ENCODE assay signal across 13 cellular contexts in genomic region chr11:125162743-125163142, GRCh38. TPM values are rescaled to one million over a fixed set of nuclear protein-coding genes. Genes with fewer than 3 reads are reported as not detected.
DNase-seq lines count a peak whose midpoint lies in the region; ATAC-seq and TF ChIP-seq lines count a peak whose summit lies in the region.
"Had no signal": no experiment of that assay in that cellular context is flagged by ENCODE, and none has a peak within 500 bp of the region (broad histone marks: within the 10 kb centered on the region; RNA-seq: fewer than 3 reads in every experiment).

No MANE protein-coding gene starts in this region.

- H3K9me3 ChIP-seq in cardiac muscle cell (ENCODE audit: low read depth) (no peaks in the 10 kb centered on the region), heart left ventricle (no peaks in the 10 kb centered on the region)
- H3K9me3 ChIP-seq: BLaER1 treated with 17β-estradiol and CSF1 and Interleukin-3, amounts not matched to agents 10 nM and 100 nM had no signal

- peak overlapping the region; percentile 12 for H3K4me3 Mint-ChIP-seq in glutamatergic neuron (ENCODE audit: unreplicated experiment)
- peak overlapping the region; percentile 89 to 98 (median 98) for H3K4me3 Mint-ChIP-seq in nephron
- H3K4me3 Mint-ChIP-seq in activated naive CD8-positive, alpha-beta T cell treated with anti-CD3 and anti-CD28 coated beads for 36 hours = no peak overlapping the region

- POLR2A ChIA-PET in GM10248 (lab: Yijun Ruan, JAX) = no interaction called here

- ATAC-seq in heart left ventricle = no peak
- ATAC-seq: K562 had no signal

- TF ChIP-seq CTCF in cardiac muscle cell (IDR thresholded peaks at IDR 0.05; ENCODE audit: low read depth, low read length) (no peak), heart left ventricle (IDR thresholded peaks at IDR 0.05) (no peak), glutamatergic neuron (IDR thresholded peaks at IDR 0.05; ENCODE audit: partially characterized antibody, unreplicated experiment) (no peak), nephron (IDR thresholded peaks at IDR 0.05; ENCODE audit: unreplicated experiment in 3 of 3) (no peak), GM10248 (IDR thresholded peaks at IDR 0.05; ENCODE audit: control extremely low read depth, extremely low read depth, low read depth, missing control alignments) (no peak)

- H3K36me3 Mint-ChIP-seq in glutamatergic neuron (ENCODE audit: unreplicated experiment) (no peaks in the 10 kb centered on the region), nephron (ENCODE audit: low read depth) (no peaks in the 10 kb centered on the region)
- no peaks in the 10 kb centered on the region for H3K36me3 Mint-ChIP-seq in activated naive CD8-positive, alpha-beta T cell treated with anti-CD3 and anti-CD28 coated beads for 36 hours

- peaks cover 12% of the 10 kb centered on the region for H3K27me3 Mint-ChIP-seq in glutamatergic neuron (ENCODE audit: unreplicated experiment)
- H3K27me3 Mint-ChIP-seq in nephron (ENCODE audit: low read depth) = peaks cover 17% of the 10 kb centered on the region
- H3K27me3 Mint-ChIP-seq in activated naive CD8-positive, alpha-beta T cell treated with anti-CD3 and anti-CD28 coated beads for 36 hours = peaks cover 64% of the 10 kb centered on the region

- H3K27me3 ChIP-seq in cardiac muscle cell (no peaks in the 10 kb centered on the region), heart left ventricle (peaks cover 0 to 42% (median 2%) of the 10 kb centered on the region in 9 donors)

- H3K36me3 ChIP-seq in cardiac muscle cell (no peaks in the 10 kb centered on the region), heart left ventricle (no peaks in the 10 kb centered on the region)
- H3K36me3 ChIP-seq: BLaER1 treated with 17β-estradiol and CSF1 and Interleukin-3, amounts not matched to agents 10 nM and 100 nM had no signal

- H3K4me1 ChIP-seq in cardiac muscle cell (ENCODE audit: low read depth) (peaks cover 29% of the 10 kb centered on the region), heart left ventricle (peaks cover 0 to 34% (median 14%) of the 10 kb centered on the region in 12 donors)

- 72 to 87% (median 78%) methylated on average over 4 of the region's 4 CpGs for WGBS in heart left ventricle, 4 donors

- no peak for TF ChIP-seq POLR2A in heart left ventricle (IDR thresholded peaks at IDR 0.05)

- H3K27ac Mint-ChIP-seq in glutamatergic neuron (ENCODE audit: unreplicated experiment) = no peak overlapping the region
- peak overlapping the region; percentile 93 to 99 (median 97) for H3K27ac Mint-ChIP-seq in nephron
- H3K27ac Mint-ChIP-seq in activated naive CD8-positive, alpha-beta T cell treated with anti-CD3 and anti-CD28 coated beads for 36 hours = no peak overlapping the region

- CTCF ChIA-PET in GM10248 (lab: Yijun Ruan, JAX) = interaction anchor here (1.2 to 1.8 kb wide), 4 partner anchors 8 to 21 kb away, joined by 3 to 4 read pairs (median 4); no protein-coding TSS in a partner anchor

- intact Hi-C loops in heart left ventricle (cut with DNase I) = loop anchor here in 6 of 10 donors (2.0 to 10.0 kb wide), 8 partner anchors 60 to 245 kb away; no protein-coding TSS in a partner anchor

- H3K4me1 Mint-ChIP-seq in glutamatergic neuron (ENCODE audit: low read depth, unreplicated experiment) (peaks cover 27% of the 10 kb centered on the region), nephron (peaks cover 44% of the 10 kb centered on the region)
- peaks cover 16% of the 10 kb centered on the region for H3K4me1 Mint-ChIP-seq in activated naive CD8-positive, alpha-beta T cell treated with anti-CD3 and anti-CD28 coated beads for 36 hours

- peak overlapping the region; percentile 25 for H3K27ac ChIP-seq in cardiac muscle cell
- H3K27ac ChIP-seq in heart left ventricle = no peak overlapping the region
- H3K27ac ChIP-seq: BLaER1 treated with 17β-estradiol and CSF1 and Interleukin-3, amounts not matched to agents 10 nM and 100 nM had no signal

- H3K9me3 Mint-ChIP-seq in glutamatergic neuron (ENCODE audit: unreplicated experiment) (peaks cover 4% of the 10 kb centered on the region), nephron (no peaks in the 10 kb centered on the region)
- no peaks in the 10 kb centered on the region for H3K9me3 Mint-ChIP-seq in activated naive CD8-positive, alpha-beta T cell treated with anti-CD3 and anti-CD28 coated beads for 36 hours

- H3K4me3 ChIP-seq in cardiac muscle cell (no peak overlapping the region), heart left ventricle (no peak overlapping the region)
- H3K4me3 ChIP-seq: BLaER1 treated with 17β-estradiol and CSF1 and Interleukin-3, amounts not matched to agents 10 nM and 100 nM; K562 had no signal

- DNase-seq in cardiac muscle cell (ENCODE audit: low read depth in 1 of 2, low spot score in 1 of 2) (peak in 1 of 2 donors; percentile 86), heart left ventricle (no peak), glutamatergic neuron (no peak), NCI-H1105 treated with DMSO at 0.1 percent for 48 hours (lab: John Stamatoyannopoulos, UW) (no peak), GM10248 (ENCODE audit: extremely low spot score) (no peak), NCI-H1930 (lab: John Stamatoyannopoulos, UW) (no peak)
- no peak for DNase-seq in activated naive CD8-positive, alpha-beta T cell treated with anti-CD3 and anti-CD28 coated beads for 36 hours
- DNase-seq: NCI-H187, NCI-H446 had no signal

RNA-seq across cellular contexts. Expression of gene PKNOX2, which starts 1.8 kb away (rescaled TPM):
- 3.6 and 6.1 TPM in 2 replicates for total RNA-seq in cardiac muscle cell
- polyA plus RNA-seq in cardiac muscle cell = 2.1 and 5.8 TPM in 2 replicates
- 1 to 10 TPM; 3.1 to 9.4 (median 5.0) TPM for total RNA-seq in heart left ventricle
- 1 to 10 TPM; 3.2 to 4.0 TPM for polyA plus RNA-seq in heart left ventricle
- total RNA-seq in glutamatergic neuron (ENCODE audit: unreplicated experiment) = 8.7 TPM
- total RNA-seq in activated naive CD8-positive, alpha-beta T cell treated with anti-CD3 and anti-CD28 coated beads for 36 hours = not detected
- total RNA-seq: A172, K562 had no signal
- polyA plus RNA-seq: K562 had no signal

RNA-seq across cellular contexts. Expression of gene TMEM218, which starts 51.3 kb away (rescaled TPM):
- total RNA-seq in cardiac muscle cell = 21.3 and 23.4 TPM in 2 replicates
- 26.8 and 33.8 TPM in 2 replicates for polyA plus RNA-seq in cardiac muscle cell
- total RNA-seq in heart left ventricle = 10 to 100 TPM in 1 of 9 donors, 1 to 10 TPM in 8; 5.3 to 11.3 (median 6.8) TPM
- 10 to 100 TPM in 1 of 2 donors, 1 to 10 TPM in 1; 4.7 to 21.8 TPM for polyA plus RNA-seq in heart left ventricle
- total RNA-seq in glutamatergic neuron (ENCODE audit: unreplicated experiment) = 15.8 TPM
- 10 to 100 TPM; 16.6 to 18.1 TPM for total RNA-seq in activated naive CD8-positive, alpha-beta T cell treated with anti-CD3 and anti-CD28 coated beads for 36 hours

Comparison
In these comparisons a context has a peak if more than half of its experiments do, and no peak if none do; other contexts are left out.
1. H3K27ac Mint-ChIP-seq: peak in nephron (3 of 3); none in glutamatergic neuron (single experiment) and activated naive CD8-positive, alpha-beta T cell treated with anti-CD3 and anti-CD28 coated beads for 36 hours (single experiment).